Comparison of ENCODE assay signal across 9 cellular contexts in genomic region chr7:4610768-4611467, GRCh38.
DNase-seq lines count a peak whose midpoint lies in the region; ATAC-seq, FAIRE-seq and TF ChIP-seq lines count a peak whose summit lies in the region.
"Had no signal": no experiment of that assay in that cellular context is flagged by ENCODE, and none has a peak within 500 bp of the region (broad histone marks: within the 10 kb centered on the region; RNA-seq: fewer than 3 reads in every experiment).

No MANE protein-coding gene starts in this region.

- H3K9me3 ChIP-seq in astrocyte (ENCODE audit: insufficient read depth, low read depth, low read length), result no peaks in the 10 kb centered on the region
- H3K9me3 ChIP-seq in spleen, result no peaks in the 10 kb centered on the region

- no peaks in the 10 kb centered on the region for H4K20me1 ChIP-seq in astrocyte (ENCODE audit: insufficient read depth, low read length)

- TF ChIP-seq CTCF in astrocyte (IDR thresholded peaks at IDR 0.05; ENCODE audit: insufficient read depth, low read depth, low read length) (peak; percentile 75), spleen (IDR thresholded peaks at IDR 0.05 in 8 of 11, conservative IDR thresholded peaks at IDR 0.05 in 3 of 11) (peak; percentile 52 to 89 (median 81))

- peak; percentile 62 for ATAC-seq in GM21619 (IDR thresholded peaks at IDR 0.05; ENCODE audit: unreplicated experiment)

- DNase-seq in DMS 273 (lab: John Stamatoyannopoulos, UW; ENCODE audit: unreplicated experiment) (peak; percentile 86), NAMALWA (ENCODE audit: low spot score) (peak; percentile 84), SW 1271 (lab: John Stamatoyannopoulos, UW) (peak; percentile 18 to 73), astrocyte (ENCODE audit: low read depth) (peak; percentile 39), hepatic stellate cell (ENCODE audit: low spot score) (peak; percentile 62), spleen (peak; percentile 71), cortex of kidney (lab: John Stamatoyannopoulos, UW) (no peak)

- no peak for TF ChIP-seq POLR2A in spleen (IDR thresholded peaks at IDR 0.05)

- intact Hi-C loops in spleen (cut with DNase I; ENCODE audit: low total_unique reads), result loop anchor here (10.0 kb wide), 1 partner anchor 144 kb away; no protein-coding TSS in a partner anchor

- H3K36me3 ChIP-seq in astrocyte (ENCODE audit: insufficient read depth, low read length), result no peaks in the 10 kb centered on the region
- H3K36me3 ChIP-seq in spleen, result no peaks in the 10 kb centered on the region

- no peak overlapping the region for H3K4me2 ChIP-seq in astrocyte (ENCODE audit: low read length)

- no peaks in the 10 kb centered on the region for H3K79me2 ChIP-seq in astrocyte (ENCODE audit: insufficient read depth, low read length)

- no peaks in the 10 kb centered on the region for H3K9me3 Mint-ChIP-seq in astrocyte (ENCODE audit: unreplicated experiment)

- no peak for FAIRE-seq in astrocyte (lab: Jason Lieb, UNC)
- FAIRE-seq: TTC549 had no signal

- H3K9ac ChIP-seq in astrocyte (ENCODE audit: low read length), result no peak overlapping the region

- H3K27ac Mint-ChIP-seq in astrocyte (ENCODE audit: unreplicated experiment), result no peak overlapping the region

- H3K4me3 Mint-ChIP-seq in astrocyte (ENCODE audit: unreplicated experiment), result no peak overlapping the region

- peaks cover 13% of the 10 kb centered on the region for H3K4me1 Mint-ChIP-seq in astrocyte (ENCODE audit: low read depth, unreplicated experiment)

- H2AFZ ChIP-seq in astrocyte (ENCODE audit: low read depth, low read length), result no peak overlapping the region

- H3K4me1 ChIP-seq in astrocyte (ENCODE audit: insufficient read depth, low read length) (peaks cover 14% of the 10 kb centered on the region), spleen (peaks cover 0 to 25% (median 21%) of the 10 kb centered on the region in 6 donors)

- peaks cover 12% of the 10 kb centered on the region for H3K27me3 Mint-ChIP-seq in astrocyte (ENCODE audit: low read depth, unreplicated experiment)

- H3K27me3 ChIP-seq in astrocyte (ENCODE audit: insufficient read depth, low read length) (no peaks in the 10 kb centered on the region), spleen (replicated peaks in 1 of 7) (peaks cover 0 to 3% (median 0%) of the 10 kb centered on the region in 7 donors)

- H3K27ac ChIP-seq in astrocyte (ENCODE audit: low read depth, low read length) (no peak overlapping the region), spleen (no peak overlapping the region)

- 41 to 50% (median 45%) methylated on average over 8 of the region's 8 CpGs for WGBS in spleen, 5 donors

- H3K36me3 Mint-ChIP-seq in astrocyte (ENCODE audit: low read depth, unreplicated experiment), result peaks cover 4% of the 10 kb centered on the region

- H3K4me3 ChIP-seq in astrocyte (ENCODE audit: insufficient read depth, low read depth, low read length), result no peak overlapping the region
- H3K4me3 ChIP-seq in spleen, result no peak overlapping the region
